ENCODE assay signal across 24 cellular contexts in the genomic region with DNA sequence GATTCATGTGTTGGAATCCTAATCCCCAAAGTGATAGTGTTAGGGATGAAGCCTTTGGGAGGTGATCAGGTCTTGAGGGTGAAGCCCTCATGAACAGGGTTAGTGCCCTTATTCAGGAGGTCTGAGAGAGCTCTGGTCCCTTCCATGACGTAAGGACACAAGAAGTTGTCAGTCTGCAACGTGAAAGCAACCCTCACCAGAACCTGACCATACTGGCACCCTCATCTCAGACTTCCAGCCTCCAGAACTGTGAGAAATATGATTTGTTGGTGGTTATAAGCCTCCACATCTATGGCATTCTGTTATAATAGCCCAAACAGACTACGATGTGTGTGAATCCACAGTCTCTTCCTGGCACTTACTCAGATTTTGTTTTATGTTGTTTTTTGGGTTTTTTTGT.
"Had no signal": no experiment of that assay in that cellular context is flagged by ENCODE, and none has a peak within 500 bp of the region (broad histone marks: within the 10 kb centered on the region; RNA-seq: fewer than 3 reads in every experiment).

No MANE protein-coding gene starts in this region.

- H3K4me3 ChIP-seq: breast epithelium, colonic mucosa, dorsolateral prefrontal cortex, esophagus muscularis mucosa, left lung, lung, thyroid gland had no signal

- H3K27ac Mint-ChIP-seq: activated CD8-positive, alpha-beta T cell treated with anti-CD3 and anti-CD28 coated beads, Interleukin-2, amount 10 ng/mL, durations not matched to agents 7 days and 5 days; activated naive CD8-positive, alpha-beta T cell treated with anti-CD3 and anti-CD28 coated beads, Interleukin-2, amount 10 ng/mL, durations not matched to agents 7 days and 5 days; T-helper 17 cell had no signal

- FAIRE-seq: frontal cortex had no signal

- H3K27me3 ChIP-seq: breast epithelium, colonic mucosa, dorsolateral prefrontal cortex, esophagus muscularis mucosa, left lung, thyroid gland had no signal

- H3K27ac ChIP-seq: breast epithelium, colonic mucosa, dorsolateral prefrontal cortex, esophagus muscularis mucosa, left lung, thyroid gland had no signal

- H3K9me3 ChIP-seq: breast epithelium, colonic mucosa, esophagus muscularis mucosa, left lung, thyroid gland had no signal

- H3K4me3 Mint-ChIP-seq: activated CD8-positive, alpha-beta T cell treated with anti-CD3 and anti-CD28 coated beads, Interleukin-2, amount 10 ng/mL, durations not matched to agents 7 days and 5 days; activated naive CD8-positive, alpha-beta T cell treated with anti-CD3 and anti-CD28 coated beads, Interleukin-2, amount 10 ng/mL, durations not matched to agents 7 days and 5 days; central memory CD8-positive, alpha-beta T cell; naive thymus-derived CD4-positive, alpha-beta T cell; T-helper 17 cell had no signal

- DNase-seq: activated CD4-positive, alpha-beta T cell treated with anti-CD3 and anti-CD28 coated beads for 48 hours; activated CD4-positive, CD25-positive, alpha-beta regulatory T cell; activated CD8-positive, alpha-beta T cell treated with anti-CD3 and anti-CD28 coated beads, Interleukin-2, amount 10 ng/mL, durations not matched to agents 7 days and 5 days; activated naive CD4-positive, alpha-beta T cell treated with Interleukin-2 at 50 U/mL for 16 hours; activated naive CD8-positive, alpha-beta T cell treated with anti-CD3 and anti-CD28 coated beads, Interleukin-2, amount 10 ng/mL, durations not matched to agents 7 days and 5 days; amniotic stem cell; colonic mucosa; dorsolateral prefrontal cortex; glutamatergic neuron; hippocampal formation; kidney glomerular epithelial cell; left lung; naive thymus-derived CD4-positive, alpha-beta T cell; stimulated activated CD4-positive, alpha-beta T cell treated with anti-CD3 and anti-CD28 coated beads, Interleukin-2, amount 100 ng/mL, for 48 hours; stimulated activated CD8-positive, alpha-beta memory T cell treated with anti-CD3 and anti-CD28 coated beads, Interleukin-4, amount 100 ng/mL, for 48 hours; stimulated activated naive CD4-positive, alpha-beta T cell treated with Interleukin-2 at 50 U/mL for 16 hours; substantia nigra; T-helper 17 cell; thyroid gland had no signal

- H3K4me1 ChIP-seq: breast epithelium, colonic mucosa had no signal

- ATAC-seq: activated CD8-positive, alpha-beta T cell treated with anti-CD3 and anti-CD28 coated beads, Interleukin-2, amount 10 ng/mL, durations not matched to agents 7 days and 5 days; left lung; naive thymus-derived CD4-positive, alpha-beta T cell; T-helper 17 cell had no signal

- H3K9me3 Mint-ChIP-seq: central memory CD8-positive, alpha-beta T cell; naive thymus-derived CD4-positive, alpha-beta T cell had no signal

- H3K36me3 ChIP-seq: breast epithelium, colonic mucosa, left lung, thyroid gland had no signal

- H3K27me3 Mint-ChIP-seq: activated naive CD8-positive, alpha-beta T cell treated with anti-CD3 and anti-CD28 coated beads, Interleukin-2, amount 10 ng/mL, durations not matched to agents 7 days and 5 days; central memory CD8-positive, alpha-beta T cell; naive thymus-derived CD4-positive, alpha-beta T cell; T-helper 17 cell had no signal
